Comparison of ENCODE assay signal across 16 cellular contexts in genomic region chr1:119046429-119047039, GRCh38. TPM values are rescaled to one million over a fixed set of nuclear protein-coding genes. Genes with fewer than 3 reads are reported as not detected.
DNase-seq lines count a peak whose midpoint lies in the region; ATAC-seq and TF ChIP-seq lines count a peak whose summit lies in the region.
"Had no signal": no experiment of that assay in that cellular context is flagged by ENCODE, and none has a peak within 500 bp of the region (broad histone marks: within the 10 kb centered on the region; RNA-seq: fewer than 3 reads in every experiment).

No MANE protein-coding gene starts in this region.

- dilution Hi-C loops in mammary epithelial cell (cut with HindIII; ENCODE audit: low sequenced_read_pairs) = no loop called here

- H3K4me3 Mint-ChIP-seq in GM23338 = no peak overlapping the region

- no peaks in the 10 kb centered on the region for H3F3A ChIP-seq in GM23338 (replicated peaks; ENCODE audit: low read depth)

- 0 out of 2 replicates have a peak overlapping the region, but pooled peaks have one; percentile 9 for H3K27ac Mint-ChIP-seq in GM23338
- H3K27ac Mint-ChIP-seq: CD4-positive, alpha-beta memory T cell had no signal

- H2AFZ ChIP-seq in GM23338 (no peak overlapping the region), mammary epithelial cell (ENCODE audit: low read depth, low read length) (no peak overlapping the region), hepatocyte (no peak overlapping the region)

- no TSS peak for BruUV-seq in mammary epithelial cell (replicated peaks; lab: Mats Ljungman, UMichigan)

- H3K36me3 ChIP-seq in GM23338 (ENCODE audit: insufficient read depth) = no peaks in the 10 kb centered on the region
- no peaks in the 10 kb centered on the region for H3K36me3 ChIP-seq in mammary epithelial cell (ENCODE audit: insufficient read depth, low read length)
- no peaks in the 10 kb centered on the region for H3K36me3 ChIP-seq in hepatocyte (replicated peaks; ENCODE audit: insufficient read depth, low read depth)

- ATAC-seq in GM23338 (no peak), GM18511 (IDR thresholded peaks at IDR 0.05; ENCODE audit: unreplicated experiment) (no peak)
- ATAC-seq: HepG2 had no signal

- H3K4me2 ChIP-seq in GM23338 = no peak overlapping the region
- H3K4me2 ChIP-seq in mammary epithelial cell (ENCODE audit: insufficient read depth, low read depth, low read length) = no peak overlapping the region
- peak overlapping the region; percentile 40 for H3K4me2 ChIP-seq in hepatocyte
- H3K4me2 ChIP-seq: SK-N-SH had no signal

- H3K4me3 ChIP-seq in GM23338 = no peak overlapping the region
- H3K4me3 ChIP-seq in mammary epithelial cell (replicated peaks in 1 of 3; ENCODE audit: insufficient read depth in 1 of 3, low read depth in 2 of 3, low read length in 3 of 3) = no peak overlapping the region
- no peak overlapping the region for H3K4me3 ChIP-seq in hepatocyte
- no peak overlapping the region for H3K4me3 ChIP-seq in skin epidermis
- H3K4me3 ChIP-seq: sigmoid colon had no signal

- TF ChIP-seq CTCF in GM23338 (conservative IDR thresholded peaks at IDR 0.05; ENCODE audit: low read depth in 2 of 2) (no peak), mammary epithelial cell (conservative IDR thresholded peaks at IDR 0.05 in 1 of 2, IDR thresholded peaks at IDR 0.05 in 1 of 2; ENCODE audit: extremely low read depth in 1 of 2, insufficient read depth in 1 of 2, low read depth in 1 of 2, low read length in 2 of 2) (no peak), hepatocyte (IDR thresholded peaks at IDR 0.05; ENCODE audit: poor library complexity) (no peak)

- H3K27ac ChIP-seq in GM23338 (ENCODE audit: low read depth) = no peak overlapping the region
- peak overlapping the region; percentile 39 for H3K27ac ChIP-seq in mammary epithelial cell (ENCODE audit: insufficient read depth, low read depth, low read length)
- H3K27ac ChIP-seq in hepatocyte = peak overlapping the region; percentile 60
- peak overlapping the region in 11 of 21 experiments; percentile 21 to 67 (median 42) for H3K27ac ChIP-seq in skin epidermis

- intact Hi-C loops in mammary epithelial cell (cut with micrococcal nuclease) = no loop called here

- H3K36me3 Mint-ChIP-seq in GM23338 (ENCODE audit: low read depth) = 0 out of 3 replicates have a peak, but pooled peaks cover 3% of the 10 kb centered on the region

- H3K9ac ChIP-seq in mammary epithelial cell (ENCODE audit: insufficient read depth, low read length) = no peak overlapping the region
- H3K9ac ChIP-seq: SK-N-SH had no signal

- CTCF ChIA-PET in mammary epithelial cell (lab: Charles Lee; ENCODE audit: low non-redundant PET) = no interaction called here

- WGBS in mammary epithelial cell (ENCODE audit: low coverage, missing lambda C conversion rate) = 56% methylated on average over 9 of the region's 9 CpGs
- WGBS in hepatocyte (ENCODE audit: low lambda C conversion rate, missing lambda C conversion rate) = 73% methylated on average over 9 of the region's 9 CpGs

- DNase-seq in GM23338 (ENCODE audit: low spot score) (no peak), mammary epithelial cell (peak; percentile 8), hepatocyte (ENCODE audit: low spot score) (no peak), SKM-1 treated with dmso at 0.1 percent for 144 hours (lab: John Stamatoyannopoulos, UW; ENCODE audit: unreplicated experiment) (no peak), DMS53 (lab: John Stamatoyannopoulos, UW) (no peak)
- no peak for DNase-seq in activated effector memory CD4-positive, alpha-beta T cell treated with Interleukin-2 at 50 U/mL for 16 hours
- DNase-seq: CD4-positive, alpha-beta memory T cell; GOT3; head of caudate nucleus; mesendoderm; NCI-H1417 treated with DMSO at 0.1 percent for 48 hours; sigmoid colon; SK-N-SH had no signal

- no peaks in the 10 kb centered on the region for H3K9me3 Mint-ChIP-seq in GM23338

- H3K79me2 ChIP-seq in GM23338 (replicated peaks; ENCODE audit: insufficient read depth) (no peaks in the 10 kb centered on the region), mammary epithelial cell (ENCODE audit: insufficient read depth, low read length) (no peaks in the 10 kb centered on the region), hepatocyte (no peaks in the 10 kb centered on the region)

- H3K27me3 ChIP-seq in GM23338 (ENCODE audit: insufficient read depth) (no peaks in the 10 kb centered on the region), mammary epithelial cell (ENCODE audit: insufficient read depth, low read length) (no peaks in the 10 kb centered on the region), hepatocyte (no peaks in the 10 kb centered on the region)
- H3K27me3 ChIP-seq: sigmoid colon had no signal

- H3K9me2 ChIP-seq in GM23338 (ENCODE audit: insufficient read depth) (no peaks in the 10 kb centered on the region), hepatocyte (replicated peaks; ENCODE audit: insufficient read depth) (no peaks in the 10 kb centered on the region)
- H3K9me2 ChIP-seq: SK-N-SH had no signal

- H3K9me3 ChIP-seq in mammary epithelial cell (replicated peaks; ENCODE audit: insufficient read depth, low read length) (no peaks in the 10 kb centered on the region), hepatocyte (ENCODE audit: low read depth) (no peaks in the 10 kb centered on the region)
- H3K9me3 ChIP-seq: sigmoid colon, SK-N-SH had no signal

- peaks cover 27% of the 10 kb centered on the region for H3K4me1 Mint-ChIP-seq in GM23338
- H3K4me1 Mint-ChIP-seq: CD4-positive, alpha-beta memory T cell had no signal

- peaks cover 2% of the 10 kb centered on the region for H3K27me3 Mint-ChIP-seq in GM23338 (ENCODE audit: insufficient read depth, low read depth, poor library complexity)
- H3K27me3 Mint-ChIP-seq: CD4-positive, alpha-beta memory T cell had no signal

- no peaks in the 10 kb centered on the region for H4K20me1 ChIP-seq in GM23338 (replicated peaks; ENCODE audit: insufficient read depth)
- H4K20me1 ChIP-seq in mammary epithelial cell (ENCODE audit: insufficient read depth, low read length) = no peaks in the 10 kb centered on the region
- no peaks in the 10 kb centered on the region for H4K20me1 ChIP-seq in hepatocyte (ENCODE audit: insufficient read depth, poor library complexity, severe bottlenecking)

- in situ Hi-C loops in mammary epithelial cell (cut with MboI; ENCODE audit: low sequenced_read_pairs in 2 of 2) = no loop called here

- peaks cover 13% of the 10 kb centered on the region for H3K4me1 ChIP-seq in GM23338 (ENCODE audit: insufficient read depth)
- peaks cover 14% of the 10 kb centered on the region for H3K4me1 ChIP-seq in mammary epithelial cell (ENCODE audit: insufficient read depth, low read length)
- H3K4me1 ChIP-seq in hepatocyte (ENCODE audit: insufficient read depth) = peaks cover 13% of the 10 kb centered on the region
- H3K4me1 ChIP-seq: sigmoid colon had no signal

TF ChIP-seq in GM23338, 12 proteins besides CTCF, POLR2A, EP300 and RAD21 (continues in another document):
- TF ChIP-seq, protein P1, sequence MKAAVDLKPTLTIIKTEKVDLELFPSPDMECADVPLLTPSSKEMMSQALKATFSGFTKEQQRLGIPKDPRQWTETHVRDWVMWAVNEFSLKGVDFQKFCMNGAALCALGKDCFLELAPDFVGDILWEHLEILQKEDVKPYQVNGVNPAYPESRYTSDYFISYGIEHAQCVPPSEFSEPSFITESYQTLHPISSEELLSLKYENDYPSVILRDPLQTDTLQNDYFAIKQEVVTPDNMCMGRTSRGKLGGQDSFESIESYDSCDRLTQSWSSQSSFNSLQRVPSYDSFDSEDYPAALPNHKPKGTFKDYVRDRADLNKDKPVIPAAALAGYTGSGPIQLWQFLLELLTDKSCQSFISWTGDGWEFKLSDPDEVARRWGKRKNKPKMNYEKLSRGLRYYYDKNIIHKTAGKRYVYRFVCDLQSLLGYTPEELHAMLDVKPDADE (IDR thresholded peaks at IDR 0.05) = no peak
- TF ChIP-seq, protein P2, sequence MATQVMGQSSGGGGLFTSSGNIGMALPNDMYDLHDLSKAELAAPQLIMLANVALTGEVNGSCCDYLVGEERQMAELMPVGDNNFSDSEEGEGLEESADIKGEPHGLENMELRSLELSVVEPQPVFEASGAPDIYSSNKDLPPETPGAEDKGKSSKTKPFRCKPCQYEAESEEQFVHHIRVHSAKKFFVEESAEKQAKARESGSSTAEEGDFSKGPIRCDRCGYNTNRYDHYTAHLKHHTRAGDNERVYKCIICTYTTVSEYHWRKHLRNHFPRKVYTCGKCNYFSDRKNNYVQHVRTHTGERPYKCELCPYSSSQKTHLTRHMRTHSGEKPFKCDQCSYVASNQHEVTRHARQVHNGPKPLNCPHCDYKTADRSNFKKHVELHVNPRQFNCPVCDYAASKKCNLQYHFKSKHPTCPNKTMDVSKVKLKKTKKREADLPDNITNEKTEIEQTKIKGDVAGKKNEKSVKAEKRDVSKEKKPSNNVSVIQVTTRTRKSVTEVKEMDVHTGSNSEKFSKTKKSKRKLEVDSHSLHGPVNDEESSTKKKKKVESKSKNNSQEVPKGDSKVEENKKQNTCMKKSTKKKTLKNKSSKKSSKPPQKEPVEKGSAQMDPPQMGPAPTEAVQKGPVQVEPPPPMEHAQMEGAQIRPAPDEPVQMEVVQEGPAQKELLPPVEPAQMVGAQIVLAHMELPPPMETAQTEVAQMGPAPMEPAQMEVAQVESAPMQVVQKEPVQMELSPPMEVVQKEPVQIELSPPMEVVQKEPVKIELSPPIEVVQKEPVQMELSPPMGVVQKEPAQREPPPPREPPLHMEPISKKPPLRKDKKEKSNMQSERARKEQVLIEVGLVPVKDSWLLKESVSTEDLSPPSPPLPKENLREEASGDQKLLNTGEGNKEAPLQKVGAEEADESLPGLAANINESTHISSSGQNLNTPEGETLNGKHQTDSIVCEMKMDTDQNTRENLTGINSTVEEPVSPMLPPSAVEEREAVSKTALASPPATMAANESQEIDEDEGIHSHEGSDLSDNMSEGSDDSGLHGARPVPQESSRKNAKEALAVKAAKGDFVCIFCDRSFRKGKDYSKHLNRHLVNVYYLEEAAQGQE (IDR thresholded peaks at IDR 0.05; ENCODE audit: unreplicated experiment) = no peak
- TF ChIP-seq CREB1 (CRISPR knock-in tag; IDR thresholded peaks at IDR 0.05; ENCODE audit: low read depth) (no peak), EZH2 (IDR thresholded peaks at IDR 0.05; ENCODE audit: low read depth, unreplicated experiment) (no peak), ZNF114 (CRISPR knock-in tag; IDR thresholded peaks at IDR 0.05) (no peak), STAT1 (IDR thresholded peaks at IDR 0.05; ENCODE audit: unreplicated experiment) (no peak), EZH2phosphoT487 (IDR thresholded peaks at IDR 0.05; ENCODE audit: unreplicated experiment) (no peak), POLR2AphosphoS5 (IDR thresholded peaks at IDR 0.05; ENCODE audit: low read depth) (no peak), JUNB (IDR thresholded peaks at IDR 0.05; ENCODE audit: unreplicated experiment) (no peak), NANOG (IDR thresholded peaks at IDR 0.05; ENCODE audit: borderline replicate concordance) (no peak)

RNA-seq across cellular contexts. Expression of gene TBX15, which starts 58.4 kb away (rescaled TPM):
- total RNA-seq in GM23338 (2014; rRNA removed; shearing (Covaris generic)) = 0.21 TPM in 1 of 2 replicates, not detected in the other
- not detected in 2 replicates for polyA plus RNA-seq in GM23338 (2016; fragmentation: Nextera tagmentation; extraction: Ambion mirVana)
- total RNA-seq in mammary epithelial cell = under 1 TPM in 1 of 2 donors, not detected in 1; 0.17 TPM
- 0.01 TPM for polyA plus RNA-seq in mammary epithelial cell
- 2.3 TPM for polyA minus RNA-seq in mammary epithelial cell
- total RNA-seq in hepatocyte = 3.8 and 5.1 TPM in 2 replicates
- polyA plus RNA-seq in hepatocyte = 1.6 and 1.9 TPM in 2 replicates
- total RNA-seq: CD4-positive, alpha-beta memory T cell had no signal
